Comparison of ENCODE assay signal across 9 cellular contexts in genomic region chr7:98617051-98617959, GRCh38. TPM values are rescaled to one million over a fixed set of nuclear protein-coding genes. Genes with fewer than 3 reads are reported as not detected.
A peak's percentile ranks its signal among the peaks of the same experiment; 100 is the strongest.
DNase-seq lines count a peak whose midpoint lies in the region; ATAC-seq lines count a peak whose summit lies in the region.
"Had no signal": no experiment of that assay in that cellular context is flagged by ENCODE, and none has a peak within 500 bp of the region (broad histone marks: within the 10 kb centered on the region; RNA-seq: fewer than 3 reads in every experiment).

A gene with protein sequence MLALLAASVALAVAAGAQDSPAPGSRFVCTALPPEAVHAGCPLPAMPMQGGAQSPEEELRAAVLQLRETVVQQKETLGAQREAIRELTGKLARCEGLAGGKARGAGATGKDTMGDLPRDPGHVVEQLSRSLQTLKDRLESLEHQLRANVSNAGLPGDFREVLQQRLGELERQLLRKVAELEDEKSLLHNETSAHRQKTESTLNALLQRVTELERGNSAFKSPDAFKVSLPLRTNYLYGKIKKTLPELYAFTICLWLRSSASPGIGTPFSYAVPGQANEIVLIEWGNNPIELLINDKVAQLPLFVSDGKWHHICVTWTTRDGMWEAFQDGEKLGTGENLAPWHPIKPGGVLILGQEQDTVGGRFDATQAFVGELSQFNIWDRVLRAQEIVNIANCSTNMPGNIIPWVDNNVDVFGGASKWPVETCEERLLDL (plus strand): TSS chr7:98617285. CDS start chr7:98617462, 177 bp downstream.

- peak; percentile 30 for DNase-seq in AG08396 (ENCODE audit: low spot score)
- DNase-seq in LoVo (ENCODE audit: low spot score), result peak; percentile 36
- peak; percentile 64 for DNase-seq in astrocyte of the hippocampus (ENCODE audit: low read depth, low spot score)
- DNase-seq in left colon, result peak in 1 of 2 donors; percentile 45
- DNase-seq in substantia nigra (lab: John Stamatoyannopoulos, UW), result peak in 40 of 49 donors; percentile 8 to 76 (median 47)
- DNase-seq in HT-29 (ENCODE audit: low spot score), result no peak
- DNase-seq: activated T-cell treated with anti-CD3 and anti-CD28 coated beads, Interleukin-2, amount 50 U/mL, for 4 hours had no signal

- no peak within 1 kb of the TSS for H3K27ac ChIP-seq in substantia nigra (ENCODE audit: low read depth, low read length, poor library complexity, severe bottlenecking)

- intact Hi-C loops in left colon (cut with DNase I, micrococcal nuclease), result no loop called here

- ATAC-seq in left colon (peak; percentile 89), HG02870 (IDR thresholded peaks at IDR 0.05; ENCODE audit: unreplicated experiment) (no peak)
- ATAC-seq in activated CD4-positive, CD25-positive, alpha-beta regulatory T cell treated with anti-CD3 and anti-CD28 coated beads, Interleukin-2, amount 50 U/mL, for 24 hours, result no peak

RNA-seq across cellular contexts. Expression of the gene that starts here (rescaled TPM):
- 1 to 10 TPM; 2.1 to 5.9 TPM for total RNA-seq in left colon
- not detected in 2 replicates for total RNA-seq in HT-29 (2014; rRNA removed; shearing (Covaris generic))
